21 cellular contexts compared by ENCODE assay signal in the genomic region with DNA sequence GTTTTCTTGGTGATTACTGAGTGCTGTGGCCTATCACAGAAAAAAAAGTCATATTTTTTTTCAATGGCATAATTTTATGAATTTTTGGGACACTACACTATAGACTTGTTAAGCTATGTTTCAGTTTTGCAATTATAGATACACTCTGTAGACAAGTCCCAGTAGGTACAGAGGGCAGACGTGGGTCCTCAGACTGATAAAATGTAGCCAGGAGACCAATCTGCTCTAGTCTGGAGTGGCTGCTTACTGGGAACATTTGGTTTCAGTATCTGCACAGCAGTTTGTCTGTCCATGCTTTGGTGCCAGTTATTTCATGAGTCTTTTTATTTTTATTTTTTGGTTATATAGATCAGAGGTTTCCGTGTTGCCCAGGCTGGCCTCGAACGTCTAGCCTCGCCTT. TPM values are rescaled to one million over a fixed set of nuclear protein-coding genes. Genes with fewer than 3 reads are reported as not detected.
"Had no signal": no experiment of that assay in that cellular context is flagged by ENCODE, and none has a peak within 500 bp of the region (broad histone marks: within the 10 kb centered on the region; RNA-seq: fewer than 3 reads in every experiment).

No MANE protein-coding gene starts in this region.

- H3K27me3 ChIP-seq: colonic mucosa, dorsolateral prefrontal cortex, esophagus muscularis mucosa, gastroesophageal sphincter, heart left ventricle, hepatocyte, left lung had no signal

- H3K4me3 ChIP-seq: colonic mucosa, dorsolateral prefrontal cortex, esophagus muscularis mucosa, gastroesophageal sphincter, heart left ventricle, hepatocyte, left lung, lower lobe of right lung, mucosa of descending colon had no signal

- H3K36me3 ChIP-seq: colonic mucosa, left lung had no signal

- DNase-seq: cerebellar nuclear complex; colonic mucosa; dermis blood vessel endothelial cell; dorsolateral prefrontal cortex; effector CD4-positive, alpha-beta T cell; effector memory CD4-positive, alpha-beta T cell; foreskin keratinocyte; heart left ventricle; hypothalamus; immature natural killer cell; islet precursor cell; kidney; kidney glomerular epithelial cell; left lung; lower lobe of right lung; mesenchymal stem cell; mucosa of descending colon had no signal

- H3K4me1 ChIP-seq: colonic mucosa, foreskin keratinocyte had no signal

- H3K27ac ChIP-seq: colonic mucosa, dorsolateral prefrontal cortex, esophagus muscularis mucosa, foreskin keratinocyte, gastroesophageal sphincter, hepatocyte, left lung, lower lobe of right lung had no signal

- H3K9me3 ChIP-seq: colonic mucosa, esophagus muscularis mucosa, gastroesophageal sphincter, heart left ventricle, left lung, lower lobe of right lung, mucosa of descending colon had no signal

- ATAC-seq: foreskin keratinocyte, gastroesophageal sphincter, left lung, lower lobe of right lung, mucosa of descending colon had no signal

RNA-seq across cellular contexts. Expression of gene ITGA9, which starts 35.8 kb away (rescaled TPM):
- total RNA-seq: myocyte had no signal
- polyA plus RNA-seq: foreskin keratinocyte, immature natural killer cell had no signal
